Comparison of ENCODE assay signal across 11 cellular contexts in the genomic region with DNA sequence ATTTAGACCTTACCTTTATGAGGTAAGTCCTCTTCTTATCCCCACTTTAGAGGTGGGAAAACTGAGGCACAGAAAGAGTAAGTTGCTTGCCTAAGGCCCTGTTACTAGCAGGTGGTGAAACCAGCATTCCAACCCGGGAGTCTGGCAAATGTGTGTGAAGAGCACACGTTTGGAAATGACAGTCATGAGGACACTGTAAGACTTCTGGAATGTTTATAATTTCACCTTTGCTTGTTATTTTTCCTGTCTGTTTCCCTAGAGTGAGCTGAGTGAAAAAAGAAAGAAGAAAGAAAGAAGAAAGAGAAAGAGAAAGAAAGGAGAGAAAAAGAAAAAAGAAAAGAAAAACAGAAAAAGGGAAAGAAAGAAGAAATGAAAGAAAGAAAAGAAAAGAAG. TPM values are rescaled to one million over a fixed set of nuclear protein-coding genes. Genes with fewer than 3 reads are reported as not detected.
DNase-seq lines count a peak whose midpoint lies in the region; ATAC-seq, FAIRE-seq and TF ChIP-seq lines count a peak whose summit lies in the region.
"Had no signal": no experiment of that assay in that cellular context is flagged by ENCODE, and none has a peak within 500 bp of the region (broad histone marks: within the 10 kb centered on the region; RNA-seq: fewer than 3 reads in every experiment).

No MANE protein-coding gene starts in this region.

- DNase-seq in left ventricle myocardium inferior (no peak), cardiac septum (ENCODE audit: low spot score) (no peak), amniotic epithelial cell (ENCODE audit: low read depth) (peak; percentile 89), HepG2 (ENCODE audit: low spot score) (peak; percentile 89), type B pancreatic cell (ENCODE audit: extremely low spot score, unreplicated experiment) (no peak), NCI-H82 treated with DMSO at 0.1 percent for 48 hours (lab: John Stamatoyannopoulos, UW; ENCODE audit: unreplicated experiment) (no peak), SIG-M5 (lab: John Stamatoyannopoulos, UW) (no peak), adrenal gland (no peak)
- DNase-seq: activated B cell treated with CpG ODN at 0.5 μM for 24 hours, DMS153 had no signal

- H3K4me3 Mint-ChIP-seq in type B pancreatic cell = peak overlapping the region; percentile 84

- CTCF ChIA-PET in HepG2 (lab: Yijun Ruan, JAX; ENCODE audit: low intra/inter-chr PET ratio, low total read pairs) = no interaction called here

- peaks cover 18% of the 10 kb centered on the region for H3K4me1 ChIP-seq in left ventricle myocardium inferior
- H3K4me1 ChIP-seq in HepG2 (ENCODE audit: insufficient read depth, low read length) = peaks cover 74% of the 10 kb centered on the region
- H3K4me1 ChIP-seq in adrenal gland (replicated peaks in 1 of 2) = peaks cover 0 to 3% of the 10 kb centered on the region in 2 donors

- H3K9me3 ChIP-seq in left ventricle myocardium inferior (replicated peaks) (no peaks in the 10 kb centered on the region), HepG2 (ENCODE audit: low read length) (no peaks in the 10 kb centered on the region), adrenal gland (replicated peaks in 1 of 3) (no peaks in the 10 kb centered on the region)

- WGBS in HepG2 (ENCODE audit: low lambda C conversion rate) = 5% methylated on average over 2 of the region's 2 CpGs
- whole genome bisulfite sequencing in adrenal gland, 4 donors = 26 to 43% (median 36%) methylated on average over 2 of the region's 2 CpGs

- H3K36me3 ChIP-seq in left ventricle myocardium inferior = no peaks in the 10 kb centered on the region
- no peaks in the 10 kb centered on the region for H3K36me3 ChIP-seq in HepG2 (replicated peaks in 1 of 2; ENCODE audit: control insufficient read depth in 1 of 2, insufficient read depth in 2 of 2, low read length in 2 of 2)
- H3K36me3 ChIP-seq in adrenal gland (replicated peaks in 1 of 2) = no peaks in the 10 kb centered on the region

- H3K27ac Mint-ChIP-seq in type B pancreatic cell = peak overlapping the region; percentile 99
- H3K27ac Mint-ChIP-seq: activated B cell treated with CpG ODN at 0.5 μM for 24 hours had no signal

- no peak for FAIRE-seq in HepG2 (lab: Jason Lieb, UNC)
- FAIRE-seq: endometrium had no signal

- H3K4me2 ChIP-seq in HepG2 (ENCODE audit: low read depth, low read length) = peak overlapping the region; percentile 60

- peak; percentile 72 for ATAC-seq in HepG2

- H3K36me3 Mint-ChIP-seq in type B pancreatic cell = no peaks in the 10 kb centered on the region

- H4K20me1 ChIP-seq in HepG2 (ENCODE audit: insufficient read depth, low read length) = no peaks in the 10 kb centered on the region

- no TSS peak for BruUV-seq in HepG2 (replicated peaks; lab: Mats Ljungman, UMichigan)

- H3K27me3 ChIP-seq in left ventricle myocardium inferior (ENCODE audit: low read depth) = no peaks in the 10 kb centered on the region
- no peaks in the 10 kb centered on the region for H3K27me3 ChIP-seq in HepG2 (ENCODE audit: control insufficient read depth in 1 of 2, insufficient read depth in 2 of 2, low read length in 2 of 2)
- H3K27me3 ChIP-seq in adrenal gland = no peaks in the 10 kb centered on the region

- H3K9ac ChIP-seq in HepG2 (ENCODE audit: insufficient read depth, low read depth, low read length) = peak overlapping the region; percentile 55; the same call in 1 of the 2 replicates

- in situ Hi-C loops in HepG2 (cut with HindIII; ENCODE audit: extremely low pct_ligation_motif_present, low pct_unique_long_range_greater_than_20kb) = no loop called here

- POLR2A ChIA-PET in HepG2 (lab: Yijun Ruan, JAX) = interaction anchor here (0.5 to 2.1 kb wide), 11 partner anchors 8 to 1429 kb away, joined by 3 to 42 read pairs (median 8); a partner anchor contains a TSS

- TF ChIP-seq POLR2A in HepG2 (IDR thresholded peaks at IDR 0.05; ENCODE audit: insufficient read depth in 1 of 2, low read depth in 2 of 2, low read length in 2 of 2) = no peak
- no peak for TF ChIP-seq POLR2A in adrenal gland (IDR thresholded peaks at IDR 0.05)

- H2AFZ ChIP-seq in HepG2 (ENCODE audit: low read length) = no peak overlapping the region

- no peak for TF ChIP-seq RAD21 in HepG2 (CRISPR knock-in tag; IDR thresholded peaks at IDR 0.05)

- no peak for TF ChIP-seq CTCF in left ventricle myocardium inferior (IDR thresholded peaks at IDR 0.05; ENCODE audit: borderline replicate concordance)
- no peak for TF ChIP-seq CTCF in HepG2 (CRISPR knock-in tag; IDR thresholded peaks at IDR 0.05)
- TF ChIP-seq CTCF in type B pancreatic cell (conservative IDR thresholded peaks at IDR 0.05) = no peak
- no peak for TF ChIP-seq CTCF in adrenal gland (IDR thresholded peaks at IDR 0.05)

- no peaks in the 10 kb centered on the region for H3K27me3 Mint-ChIP-seq in type B pancreatic cell

- no peaks in the 10 kb centered on the region for H3K79me2 ChIP-seq in HepG2 (ENCODE audit: insufficient read depth, low read length)

- TF ChIP-seq EP300 in HepG2 (IDR thresholded peaks at IDR 0.05; ENCODE audit: low read depth in 2 of 2, low read length in 2 of 2) (peak in 1 of 2 experiments; percentile 42; a peak in 1 of 4 replicates), HepG2 (CRISPR knock-in tag; IDR thresholded peaks at IDR 0.05; ENCODE audit: borderline replicate concordance) (no peak)

- H3K4me3 ChIP-seq in left ventricle myocardium inferior (no peak overlapping the region), HepG2 (replicated peaks in 1 of 3; ENCODE audit: insufficient read depth in 1 of 3, low read depth in 2 of 3, low read length in 3 of 3) (no peak overlapping the region), adrenal gland (no peak overlapping the region)

- H3K9me3 Mint-ChIP-seq in type B pancreatic cell = no peaks in the 10 kb centered on the region
- H3K9me3 Mint-ChIP-seq: activated B cell treated with CpG ODN at 0.5 μM for 24 hours had no signal

- H3K27ac ChIP-seq in left ventricle myocardium inferior (replicated peaks) (peak overlapping the region; percentile 51), HepG2 (ENCODE audit: extremely low read length, insufficient read depth, low read length) (peak overlapping the region; percentile 89), adrenal gland (peak overlapping the region in 1 of 5 donors; percentile 32)

- peaks cover 17% of the 10 kb centered on the region for H3K4me1 Mint-ChIP-seq in type B pancreatic cell (ENCODE audit: unreplicated experiment)

- intact Hi-C loops in left ventricle myocardium inferior (cut with micrococcal nuclease) (no loop called here), cardiac septum (cut with DNase I) (no loop called here), HepG2 (cut with micrococcal nuclease; ENCODE audit: unreplicated experiment) (loop anchor here (1.0 kb wide), 1 partner anchor 12 kb away; no protein-coding TSS in a partner anchor), adrenal gland (cut with DNase I) (no loop called here)

TF ChIP-seq in HepG2, 621 proteins besides CTCF, POLR2A, EP300 and RAD21 (continues in another document):
- TF ChIP-seq, protein P1, sequence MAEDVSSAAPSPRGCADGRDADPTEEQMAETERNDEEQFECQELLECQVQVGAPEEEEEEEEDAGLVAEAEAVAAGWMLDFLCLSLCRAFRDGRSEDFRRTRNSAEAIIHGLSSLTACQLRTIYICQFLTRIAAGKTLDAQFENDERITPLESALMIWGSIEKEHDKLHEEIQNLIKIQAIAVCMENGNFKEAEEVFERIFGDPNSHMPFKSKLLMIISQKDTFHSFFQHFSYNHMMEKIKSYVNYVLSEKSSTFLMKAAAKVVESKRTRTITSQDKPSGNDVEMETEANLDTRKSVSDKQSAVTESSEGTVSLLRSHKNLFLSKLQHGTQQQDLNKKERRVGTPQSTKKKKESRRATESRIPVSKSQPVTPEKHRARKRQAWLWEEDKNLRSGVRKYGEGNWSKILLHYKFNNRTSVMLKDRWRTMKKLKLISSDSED (CRISPR knock-in tag; IDR thresholded peaks at IDR 0.05) = no peak
- TF ChIP-seq, protein P2, sequence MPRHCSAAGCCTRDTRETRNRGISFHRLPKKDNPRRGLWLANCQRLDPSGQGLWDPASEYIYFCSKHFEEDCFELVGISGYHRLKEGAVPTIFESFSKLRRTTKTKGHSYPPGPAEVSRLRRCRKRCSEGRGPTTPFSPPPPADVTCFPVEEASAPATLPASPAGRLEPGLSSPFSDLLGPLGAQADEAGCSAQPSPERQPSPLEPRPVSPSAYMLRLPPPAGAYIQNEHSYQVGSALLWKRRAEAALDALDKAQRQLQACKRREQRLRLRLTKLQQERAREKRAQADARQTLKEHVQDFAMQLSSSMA (CRISPR knock-in tag; IDR thresholded peaks at IDR 0.05) = no peak
- no peak for TF ChIP-seq SOX13 (IDR thresholded peaks at IDR 0.05)
- peak in 1 of 2 experiments; percentile 7; a peak in 1 of 4 replicates for TF ChIP-seq SOX13 (CRISPR knock-in tag; conservative IDR thresholded peaks at IDR 0.05 in 1 of 2, IDR thresholded peaks at IDR 0.05 in 1 of 2)

RNA-seq across cellular contexts. Expression of a gene that starts 21.2 kb away (rescaled TPM):
- total RNA-seq in left ventricle myocardium inferior (76.5 TPM), cardiac septum (77.6 TPM), HepG2 (2016; rRNA removed; fragmentation: Illumina TruSeq; extraction: Trizol) (29.3 and 42.1 TPM in 2 replicates), type B pancreatic cell (ENCODE audit: low replicate concordance) (42.4 and 87.4 TPM in 2 replicates), adrenal gland (100 to 1,000 TPM in 1 of 8 donors, 10 to 100 TPM in 7; 32.6 to 100 (median 55.0) TPM)
- total RNA-seq in HepG2 (2016; cell fraction: cytosol; rRNA removed; fragmentation: Illumina TruSeq; extraction: Trizol; ENCODE audit: low read depth) = 8.7 and 9.3 TPM in 2 replicates
- total RNA-seq in HepG2 (2016; cell fraction: insoluble cytoplasmic fraction; rRNA removed; fragmentation: Illumina TruSeq; extraction: Trizol) = 33.2 and 42.9 TPM in 2 replicates
- total RNA-seq in HepG2 (2016; cell fraction: membrane; rRNA removed; fragmentation: Illumina TruSeq; extraction: Trizol) = 9.5 and 12.0 TPM in 2 replicates
- 34.9 and 35.8 TPM in 2 replicates for total RNA-seq in HepG2 (2016; cell fraction: nucleus; rRNA removed; fragmentation: Illumina TruSeq; extraction: Trizol)
- polyA plus RNA-seq in HepG2 (2011; rRNA removed) (139 and 185 TPM in 2 replicates), adrenal gland (10 to 100 TPM; 23.2 to 56.0 (median 25.5) TPM)
- 73.1 and 90.2 TPM in 2 replicates for polyA plus RNA-seq in HepG2 (2011; cell fraction: cytosol; rRNA removed)
- 364 and 373 TPM in 2 replicates for polyA plus RNA-seq in HepG2 (2011; cell fraction: nucleus; rRNA removed)
- 85.0 and 141 TPM in 2 replicates for polyA plus RNA-seq in HepG2 (2012)
- polyA plus RNA-seq in HepG2 (2016; cell fraction: cytosol; fragmentation: Illumina TruSeq; extraction: Trizol; ENCODE audit: low read depth) = 3.5 and 4.0 TPM in 2 replicates
- 37.9 and 40.2 TPM in 2 replicates for polyA plus RNA-seq in HepG2 (2016; cell fraction: insoluble cytoplasmic fraction; fragmentation: Illumina TruSeq; extraction: Trizol; ENCODE audit: low read depth)
- 5.3 and 7.0 TPM in 2 replicates for polyA plus RNA-seq in HepG2 (2016; cell fraction: membrane; fragmentation: Illumina TruSeq; extraction: Trizol; ENCODE audit: low read depth)
- polyA plus RNA-seq in HepG2 (2016; cell fraction: nucleus; fragmentation: Illumina TruSeq; extraction: Trizol; ENCODE audit: insufficient read depth, low read depth) = 40.4 and 41.7 TPM in 2 replicates
- polyA minus RNA-seq in HepG2 (2011; rRNA and poly(A)+ RNA removed; ENCODE audit: low replicate concordance) = 0.05 and 121 TPM in 2 replicates
- polyA minus RNA-seq in HepG2 (2011; cell fraction: cytosol; rRNA and poly(A)+ RNA removed) = 79.2 and 81.2 TPM in 2 replicates
- 325 and 368 TPM in 2 replicates for polyA minus RNA-seq in HepG2 (2011; cell fraction: nucleus; rRNA and poly(A)+ RNA removed)

Comparison
In these comparisons a context has a peak if more than half of its experiments do, and no peak if none do; other contexts are left out.
1. DNase-seq: peak in amniotic epithelial cell (single experiment) and HepG2 (single experiment); none in left ventricle myocardium inferior (single experiment), cardiac septum (single experiment), type B pancreatic cell (single experiment), NCI-H82 treated with DMSO at 0.1 percent for 48 hours (single experiment), SIG-M5 (single experiment) and adrenal gland (0 of 7).